1 cellular context compared by ENCODE assay signal in the genomic region with DNA sequence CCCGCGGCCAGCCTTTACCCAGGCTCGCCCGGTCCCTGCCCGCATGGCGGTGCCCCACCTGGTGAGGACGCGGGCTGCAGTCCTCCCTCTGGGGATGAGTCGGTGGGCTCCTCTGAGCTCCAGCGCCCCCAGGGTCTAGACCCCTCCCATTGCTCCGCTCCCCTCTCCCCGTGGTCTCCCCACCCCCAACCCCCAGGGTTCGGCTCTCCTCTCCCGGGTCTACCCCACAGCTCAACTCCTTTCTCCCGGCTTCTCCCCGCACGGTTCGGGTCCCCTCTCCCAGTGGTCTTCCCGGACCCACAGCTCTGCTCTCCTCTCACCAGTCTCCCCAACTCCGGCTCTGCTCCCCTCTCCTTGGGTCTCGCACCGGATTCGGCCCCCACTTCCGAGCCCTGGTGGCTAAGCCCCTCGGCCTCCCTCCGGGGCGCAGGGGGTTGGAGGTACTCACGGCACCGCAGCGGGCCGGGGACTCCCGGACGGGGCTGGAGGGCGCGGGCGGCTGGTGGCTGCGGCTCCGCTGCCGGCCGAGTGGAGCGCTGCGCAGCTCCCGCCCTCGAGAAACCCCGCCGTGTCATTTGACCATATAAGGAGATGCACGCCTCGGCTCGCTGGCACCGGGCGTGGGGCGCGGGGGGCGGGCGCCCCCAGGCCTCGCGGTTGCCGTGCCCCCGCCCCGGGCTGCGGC.
TF ChIP-seq lines count a peak whose summit lies in the region.

A gene with protein sequence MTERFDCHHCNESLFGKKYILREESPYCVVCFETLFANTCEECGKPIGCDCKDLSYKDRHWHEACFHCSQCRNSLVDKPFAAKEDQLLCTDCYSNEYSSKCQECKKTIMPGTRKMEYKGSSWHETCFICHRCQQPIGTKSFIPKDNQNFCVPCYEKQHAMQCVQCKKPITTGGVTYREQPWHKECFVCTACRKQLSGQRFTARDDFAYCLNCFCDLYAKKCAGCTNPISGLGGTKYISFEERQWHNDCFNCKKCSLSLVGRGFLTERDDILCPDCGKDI (minus strand): TSS at position 530 of the 685 bp plus-strand sequence. CDS start 12,535 bp downstream, outside the sequence.

TF ChIP-seq in HepG2, 621 proteins besides CTCF, POLR2A, EP300 and RAD21 (continued from another document and continues in another):
- TF ChIP-seq, protein P1, sequence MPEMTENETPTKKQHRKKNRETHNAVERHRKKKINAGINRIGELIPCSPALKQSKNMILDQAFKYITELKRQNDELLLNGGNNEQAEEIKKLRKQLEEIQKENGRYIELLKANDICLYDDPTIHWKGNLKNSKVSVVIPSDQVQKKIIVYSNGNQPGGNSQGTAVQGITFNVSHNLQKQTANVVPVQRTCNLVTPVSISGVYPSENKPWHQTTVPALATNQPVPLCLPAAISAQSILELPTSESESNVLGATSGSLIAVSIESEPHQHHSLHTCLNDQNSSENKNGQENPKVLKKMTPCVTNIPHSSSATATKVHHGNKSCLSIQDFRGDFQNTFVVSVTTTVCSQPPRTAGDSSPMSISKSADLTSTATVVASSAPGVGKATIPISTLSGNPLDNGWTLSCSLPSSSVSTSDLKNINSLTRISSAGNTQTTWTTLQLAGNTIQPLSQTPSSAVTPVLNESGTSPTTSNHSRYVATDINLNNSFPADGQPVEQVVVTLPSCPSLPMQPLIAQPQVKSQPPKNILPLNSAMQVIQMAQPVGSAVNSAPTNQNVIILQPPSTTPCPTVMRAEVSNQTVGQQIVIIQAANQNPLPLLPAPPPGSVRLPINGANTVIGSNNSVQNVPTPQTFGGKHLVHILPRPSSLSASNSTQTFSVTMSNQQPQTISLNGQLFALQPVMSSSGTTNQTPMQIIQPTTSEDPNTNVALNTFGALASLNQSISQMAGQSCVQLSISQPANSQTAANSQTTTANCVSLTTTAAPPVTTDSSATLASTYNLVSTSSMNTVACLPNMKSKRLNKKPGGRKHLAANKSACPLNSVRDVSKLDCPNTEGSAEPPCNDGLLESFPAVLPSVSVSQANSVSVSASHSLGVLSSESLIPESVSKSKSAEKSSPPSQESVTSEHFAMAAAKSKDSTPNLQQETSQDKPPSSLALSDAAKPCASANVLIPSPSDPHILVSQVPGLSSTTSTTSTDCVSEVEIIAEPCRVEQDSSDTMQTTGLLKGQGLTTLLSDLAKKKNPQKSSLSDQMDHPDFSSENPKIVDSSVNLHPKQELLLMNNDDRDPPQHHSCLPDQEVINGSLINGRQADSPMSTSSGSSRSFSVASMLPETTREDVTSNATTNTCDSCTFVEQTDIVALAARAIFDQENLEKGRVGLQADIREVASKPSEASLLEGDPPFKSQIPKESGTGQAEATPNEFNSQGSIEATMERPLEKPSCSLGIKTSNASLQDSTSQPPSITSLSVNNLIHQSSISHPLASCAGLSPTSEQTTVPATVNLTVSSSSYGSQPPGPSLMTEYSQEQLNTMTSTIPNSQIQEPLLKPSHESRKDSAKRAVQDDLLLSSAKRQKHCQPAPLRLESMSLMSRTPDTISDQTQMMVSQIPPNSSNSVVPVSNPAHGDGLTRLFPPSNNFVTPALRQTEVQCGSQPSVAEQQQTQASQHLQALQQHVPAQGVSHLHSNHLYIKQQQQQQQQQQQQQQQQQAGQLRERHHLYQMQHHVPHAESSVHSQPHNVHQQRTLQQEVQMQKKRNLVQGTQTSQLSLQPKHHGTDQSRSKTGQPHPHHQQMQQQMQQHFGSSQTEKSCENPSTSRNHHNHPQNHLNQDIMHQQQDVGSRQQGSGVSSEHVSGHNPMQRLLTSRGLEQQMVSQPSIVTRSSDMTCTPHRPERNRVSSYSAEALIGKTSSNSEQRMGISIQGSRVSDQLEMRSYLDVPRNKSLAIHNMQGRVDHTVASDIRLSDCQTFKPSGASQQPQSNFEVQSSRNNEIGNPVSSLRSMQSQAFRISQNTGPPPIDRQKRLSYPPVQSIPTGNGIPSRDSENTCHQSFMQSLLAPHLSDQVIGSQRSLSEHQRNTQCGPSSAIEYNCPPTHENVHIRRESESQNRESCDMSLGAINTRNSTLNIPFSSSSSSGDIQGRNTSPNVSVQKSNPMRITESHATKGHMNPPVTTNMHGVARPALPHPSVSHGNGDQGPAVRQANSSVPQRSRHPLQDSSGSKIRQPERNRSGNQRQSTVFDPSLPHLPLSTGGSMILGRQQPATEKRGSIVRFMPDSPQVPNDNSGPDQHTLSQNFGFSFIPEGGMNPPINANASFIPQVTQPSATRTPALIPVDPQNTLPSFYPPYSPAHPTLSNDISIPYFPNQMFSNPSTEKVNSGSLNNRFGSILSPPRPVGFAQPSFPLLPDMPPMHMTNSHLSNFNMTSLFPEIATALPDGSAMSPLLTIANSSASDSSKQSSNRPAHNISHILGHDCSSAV (CRISPR knock-in tag; IDR thresholded peaks at IDR 0.05; ENCODE audit: borderline replicate concordance): no peak
- TF ChIP-seq, protein P2, sequence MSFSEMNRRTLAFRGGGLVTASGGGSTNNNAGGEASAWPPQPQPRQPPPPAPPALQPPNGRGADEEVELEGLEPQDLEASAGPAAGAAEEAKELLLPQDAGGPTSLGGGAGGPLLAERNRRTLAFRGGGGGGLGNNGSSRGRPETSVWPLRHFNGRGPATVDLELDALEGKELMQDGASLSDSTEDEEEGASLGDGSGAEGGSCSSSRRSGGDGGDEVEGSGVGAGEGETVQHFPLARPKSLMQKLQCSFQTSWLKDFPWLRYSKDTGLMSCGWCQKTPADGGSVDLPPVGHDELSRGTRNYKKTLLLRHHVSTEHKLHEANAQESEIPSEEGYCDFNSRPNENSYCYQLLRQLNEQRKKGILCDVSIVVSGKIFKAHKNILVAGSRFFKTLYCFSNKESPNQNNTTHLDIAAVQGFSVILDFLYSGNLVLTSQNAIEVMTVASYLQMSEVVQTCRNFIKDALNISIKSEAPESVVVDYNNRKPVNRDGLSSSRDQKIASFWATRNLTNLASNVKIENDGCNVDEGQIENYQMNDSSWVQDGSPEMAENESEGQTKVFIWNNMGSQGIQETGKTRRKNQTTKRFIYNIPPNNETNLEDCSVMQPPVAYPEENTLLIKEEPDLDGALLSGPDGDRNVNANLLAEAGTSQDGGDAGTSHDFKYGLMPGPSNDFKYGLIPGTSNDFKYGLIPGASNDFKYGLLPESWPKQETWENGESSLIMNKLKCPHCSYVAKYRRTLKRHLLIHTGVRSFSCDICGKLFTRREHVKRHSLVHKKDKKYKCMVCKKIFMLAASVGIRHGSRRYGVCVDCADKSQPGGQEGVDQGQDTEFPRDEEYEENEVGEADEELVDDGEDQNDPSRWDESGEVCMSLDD (CRISPR knock-in tag; IDR thresholded peaks at IDR 0.05; ENCODE audit: borderline replicate concordance): no peak
- peak; percentile 62; the same call in 1 of the 2 replicates for TF ChIP-seq TGIF2 (CRISPR knock-in tag; IDR thresholded peaks at IDR 0.05)
- no peak; the same call in 1 of the 2 replicates for TF ChIP-seq HDAC2 (CRISPR knock-in tag; IDR thresholded peaks at IDR 0.05)
- TF ChIP-seq XRCC5 (optimal IDR thresholded peaks at IDR 0.05; ENCODE audit: low read length): peak; percentile 78
- TF ChIP-seq MXI1 (IDR thresholded peaks at IDR 0.05; ENCODE audit: borderline replicate concordance, low read depth, low read length): peak; percentile 12; the same call in 1 of the 3 replicates
- TF ChIP-seq RAD51 (IDR thresholded peaks at IDR 0.05; ENCODE audit: borderline replicate concordance): no peak
- no peak for TF ChIP-seq ZIK1 (CRISPR knock-in tag; IDR thresholded peaks at IDR 0.05; ENCODE audit: borderline replicate concordance, low read depth)
- TF ChIP-seq FOXO1 (CRISPR knock-in tag; IDR thresholded peaks at IDR 0.05): 0 out of 2 replicates have a peak, but pooled peaks have one; percentile 9
- TF ChIP-seq ZNF224 (CRISPR knock-in tag; IDR thresholded peaks at IDR 0.05): no peak
- TF ChIP-seq TP53 (CRISPR knock-in tag; conservative IDR thresholded peaks at IDR 0.05): no peak
- TF ChIP-seq TBX3 (IDR thresholded peaks at IDR 0.05; ENCODE audit: borderline replicate concordance): no peak
- no peak for TF ChIP-seq ZNF354B (CRISPR knock-in tag; IDR thresholded peaks at IDR 0.05)
- TF ChIP-seq ZNF329 (CRISPR knock-in tag; IDR thresholded peaks at IDR 0.05; ENCODE audit: low read depth): 0 out of 2 replicates have a peak, but pooled peaks have one; percentile 65
- no peak for TF ChIP-seq HMG20A (CRISPR knock-in tag; IDR thresholded peaks at IDR 0.05; ENCODE audit: borderline replicate concordance)
- TF ChIP-seq CHCHD3 (CRISPR knock-in tag; IDR thresholded peaks at IDR 0.05): no peak
- TF ChIP-seq NRL (CRISPR knock-in tag; IDR thresholded peaks at IDR 0.05; ENCODE audit: borderline replicate concordance): peak; percentile 42; the same call in 1 of the 2 replicates
- TF ChIP-seq, protein P3, sequence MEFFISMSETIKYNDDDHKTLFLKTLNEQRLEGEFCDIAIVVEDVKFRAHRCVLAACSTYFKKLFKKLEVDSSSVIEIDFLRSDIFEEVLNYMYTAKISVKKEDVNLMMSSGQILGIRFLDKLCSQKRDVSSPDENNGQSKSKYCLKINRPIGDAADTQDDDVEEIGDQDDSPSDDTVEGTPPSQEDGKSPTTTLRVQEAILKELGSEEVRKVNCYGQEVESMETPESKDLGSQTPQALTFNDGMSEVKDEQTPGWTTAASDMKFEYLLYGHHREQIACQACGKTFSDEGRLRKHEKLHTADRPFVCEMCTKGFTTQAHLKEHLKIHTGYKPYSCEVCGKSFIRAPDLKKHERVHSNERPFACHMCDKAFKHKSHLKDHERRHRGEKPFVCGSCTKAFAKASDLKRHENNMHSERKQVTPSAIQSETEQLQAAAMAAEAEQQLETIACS (CRISPR knock-in tag; IDR thresholded peaks at IDR 0.05): no peak
- TF ChIP-seq, protein P4, sequence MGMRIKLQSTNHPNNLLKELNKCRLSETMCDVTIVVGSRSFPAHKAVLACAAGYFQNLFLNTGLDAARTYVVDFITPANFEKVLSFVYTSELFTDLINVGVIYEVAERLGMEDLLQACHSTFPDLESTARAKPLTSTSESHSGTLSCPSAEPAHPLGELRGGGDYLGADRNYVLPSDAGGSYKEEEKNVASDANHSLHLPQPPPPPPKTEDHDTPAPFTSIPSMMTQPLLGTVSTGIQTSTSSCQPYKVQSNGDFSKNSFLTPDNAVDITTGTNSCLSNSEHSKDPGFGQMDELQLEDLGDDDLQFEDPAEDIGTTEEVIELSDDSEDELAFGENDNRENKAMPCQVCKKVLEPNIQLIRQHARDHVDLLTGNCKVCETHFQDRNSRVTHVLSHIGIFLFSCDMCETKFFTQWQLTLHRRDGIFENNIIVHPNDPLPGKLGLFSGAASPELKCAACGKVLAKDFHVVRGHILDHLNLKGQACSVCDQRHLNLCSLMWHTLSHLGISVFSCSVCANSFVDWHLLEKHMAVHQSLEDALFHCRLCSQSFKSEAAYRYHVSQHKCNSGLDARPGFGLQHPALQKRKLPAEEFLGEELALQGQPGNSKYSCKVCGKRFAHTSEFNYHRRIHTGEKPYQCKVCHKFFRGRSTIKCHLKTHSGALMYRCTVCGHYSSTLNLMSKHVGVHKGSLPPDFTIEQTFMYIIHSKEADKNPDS (CRISPR knock-in tag; IDR thresholded peaks at IDR 0.05): no peak
- TF ChIP-seq ZNF510 (CRISPR knock-in tag; IDR thresholded peaks at IDR 0.05; ENCODE audit: low read depth): no peak
- no peak for TF ChIP-seq TBP (CRISPR knock-in tag; IDR thresholded peaks at IDR 0.05)
- peak; percentile 50; the same call in 1 of the 2 replicates for TF ChIP-seq HOXA3 (CRISPR knock-in tag; IDR thresholded peaks at IDR 0.05)
- TF ChIP-seq TBL1XR1 (IDR thresholded peaks at IDR 0.05; ENCODE audit: borderline replicate concordance, low read length, partially characterized antibody): no peak
- no peak for TF ChIP-seq SKI (IDR thresholded peaks at IDR 0.05; ENCODE audit: partially characterized antibody)
- no peak for TF ChIP-seq TEAD2 (CRISPR knock-in tag; IDR thresholded peaks at IDR 0.05)
- 0 out of 2 replicates have a peak, but pooled peaks have one; percentile 51 for TF ChIP-seq ZSCAN25 (CRISPR knock-in tag; IDR thresholded peaks at IDR 0.05)
- TF ChIP-seq, protein P5, sequence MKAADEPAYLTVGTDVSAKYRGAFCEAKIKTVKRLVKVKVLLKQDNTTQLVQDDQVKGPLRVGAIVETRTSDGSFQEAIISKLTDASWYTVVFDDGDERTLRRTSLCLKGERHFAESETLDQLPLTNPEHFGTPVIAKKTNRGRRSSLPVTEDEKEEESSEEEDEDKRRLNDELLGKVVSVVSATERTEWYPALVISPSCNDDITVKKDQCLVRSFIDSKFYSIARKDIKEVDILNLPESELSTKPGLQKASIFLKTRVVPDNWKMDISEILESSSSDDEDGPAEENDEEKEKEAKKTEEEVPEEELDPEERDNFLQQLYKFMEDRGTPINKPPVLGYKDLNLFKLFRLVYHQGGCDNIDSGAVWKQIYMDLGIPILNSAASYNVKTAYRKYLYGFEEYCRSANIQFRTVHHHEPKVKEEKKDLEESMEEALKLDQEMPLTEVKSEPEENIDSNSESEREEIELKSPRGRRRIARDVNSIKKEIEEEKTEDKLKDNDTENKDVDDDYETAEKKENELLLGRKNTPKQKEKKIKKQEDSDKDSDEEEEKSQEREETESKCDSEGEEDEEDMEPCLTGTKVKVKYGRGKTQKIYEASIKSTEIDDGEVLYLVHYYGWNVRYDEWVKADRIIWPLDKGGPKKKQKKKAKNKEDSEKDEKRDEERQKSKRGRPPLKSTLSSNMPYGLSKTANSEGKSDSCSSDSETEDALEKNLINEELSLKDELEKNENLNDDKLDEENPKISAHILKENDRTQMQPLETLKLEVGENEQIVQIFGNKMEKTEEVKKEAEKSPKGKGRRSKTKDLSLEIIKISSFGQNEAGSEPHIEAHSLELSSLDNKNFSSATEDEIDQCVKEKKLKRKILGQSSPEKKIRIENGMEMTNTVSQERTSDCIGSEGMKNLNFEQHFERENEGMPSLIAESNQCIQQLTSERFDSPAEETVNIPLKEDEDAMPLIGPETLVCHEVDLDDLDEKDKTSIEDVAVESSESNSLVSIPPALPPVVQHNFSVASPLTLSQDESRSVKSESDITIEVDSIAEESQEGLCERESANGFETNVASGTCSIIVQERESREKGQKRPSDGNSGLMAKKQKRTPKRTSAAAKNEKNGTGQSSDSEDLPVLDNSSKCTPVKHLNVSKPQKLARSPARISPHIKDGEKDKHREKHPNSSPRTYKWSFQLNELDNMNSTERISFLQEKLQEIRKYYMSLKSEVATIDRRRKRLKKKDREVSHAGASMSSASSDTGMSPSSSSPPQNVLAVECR (CRISPR knock-in tag; IDR thresholded peaks at IDR 0.05; ENCODE audit: borderline replicate concordance): peak; percentile 46
- TF ChIP-seq, protein P6, sequence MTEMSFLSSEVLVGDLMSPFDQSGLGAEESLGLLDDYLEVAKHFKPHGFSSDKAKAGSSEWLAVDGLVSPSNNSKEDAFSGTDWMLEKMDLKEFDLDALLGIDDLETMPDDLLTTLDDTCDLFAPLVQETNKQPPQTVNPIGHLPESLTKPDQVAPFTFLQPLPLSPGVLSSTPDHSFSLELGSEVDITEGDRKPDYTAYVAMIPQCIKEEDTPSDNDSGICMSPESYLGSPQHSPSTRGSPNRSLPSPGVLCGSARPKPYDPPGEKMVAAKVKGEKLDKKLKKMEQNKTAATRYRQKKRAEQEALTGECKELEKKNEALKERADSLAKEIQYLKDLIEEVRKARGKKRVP (CRISPR knock-in tag; IDR thresholded peaks at IDR 0.05): no peak
- TF ChIP-seq ZNF432 (CRISPR knock-in tag; IDR thresholded peaks at IDR 0.05; ENCODE audit: borderline replicate concordance): no peak
- no peak for TF ChIP-seq DR1 (CRISPR knock-in tag; IDR thresholded peaks at IDR 0.05)
- no peak for TF ChIP-seq JUNB (CRISPR knock-in tag; IDR thresholded peaks at IDR 0.05; ENCODE audit: borderline replicate concordance)
- TF ChIP-seq ETV6 (CRISPR knock-in tag; conservative IDR thresholded peaks at IDR 0.05): no peak
